Comparison of ENCODE assay signal across 19 cellular contexts in the genomic region with DNA sequence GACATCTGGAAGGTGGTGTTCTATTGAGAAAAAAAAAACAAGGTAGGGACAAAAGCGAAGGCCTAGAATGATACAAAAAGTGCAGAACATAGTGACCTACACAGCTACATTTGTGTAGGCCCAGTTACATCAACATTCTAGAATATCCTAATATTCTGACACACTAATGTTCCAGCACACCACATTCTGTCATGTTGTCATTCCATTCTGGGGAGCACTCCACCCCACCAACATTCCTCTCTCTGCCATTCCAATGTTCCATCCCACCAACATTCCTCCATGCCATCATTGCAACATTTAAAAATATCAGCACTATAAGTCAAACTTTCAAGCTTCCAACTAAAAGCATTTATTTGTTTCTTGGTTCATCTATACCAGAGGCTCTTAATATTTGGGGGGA. TPM values are rescaled to one million over a fixed set of nuclear protein-coding genes. Genes with fewer than 3 reads are reported as not detected.
DNase-seq lines count a peak whose midpoint lies in the region; ATAC-seq and TF ChIP-seq lines count a peak whose summit lies in the region.
"Had no signal": no experiment of that assay in that cellular context is flagged by ENCODE, and none has a peak within 500 bp of the region (broad histone marks: within the 10 kb centered on the region; RNA-seq: fewer than 3 reads in every experiment).

No MANE protein-coding gene starts in this region.

- no peak for ATAC-seq in GM18498 (IDR thresholded peaks at IDR 0.05; ENCODE audit: unreplicated experiment)
- ATAC-seq: stimulated activated naive B cell treated with anti-CD40 and anti-IgM and Interleukin-4, amounts not matched to agents 10 μg/mL and 1 μg/mL and 100 μg/mL, for 72 hours had no signal

- DNase-seq in HCEC 1CT (peak; percentile 4), amniotic stem cell (lab: John Stamatoyannopoulos, UW) (peak; percentile 26), foreskin fibroblast (peak; percentile 34 to 60), inferior parietal cortex (ENCODE audit: extremely low spot score) (no peak), mucosa of gallbladder (ENCODE audit: low spot score) (no peak), NCI-H748 treated with DMSO at 0.1 percent for 48 hours (lab: John Stamatoyannopoulos, UW) (no peak)
- DNase-seq: activated CD4-positive, alpha-beta T cell treated with anti-CD3 and anti-CD28 coated beads for 48 hours; activated naive CD4-positive, alpha-beta T cell; DMS79; foreskin melanocyte; NCI-H187; NCI-H446 treated with DMSO at 0.1 percent for 48 hours; SIG-M5; stimulated activated naive B cell treated with anti-CD40 and anti-IgM and Interleukin-4, amounts not matched to agents 10 μg/mL and 1 μg/mL and 100 μg/mL, for 72 hours; upper lobe of left lung had no signal

- H3K4me3 ChIP-seq in foreskin fibroblast (ENCODE audit: low read depth in 1 of 2, low read length in 2 of 2), result no peak overlapping the region
- H3K4me3 ChIP-seq in skeletal muscle satellite cell (ENCODE audit: low read length), result no peak overlapping the region
- H3K4me3 ChIP-seq: upper lobe of left lung had no signal

- no peaks in the 10 kb centered on the region for H3K27me3 ChIP-seq in skeletal muscle satellite cell (ENCODE audit: control insufficient read depth, insufficient read depth, low read length)
- H3K27me3 ChIP-seq: upper lobe of left lung had no signal

- H3K9ac ChIP-seq in skeletal muscle satellite cell (ENCODE audit: low read depth, low read length), result peak overlapping the region; percentile 39
- H3K9ac ChIP-seq: parathyroid adenoma had no signal

- peak overlapping the region; percentile 18 for H3K4me2 ChIP-seq in skeletal muscle satellite cell (ENCODE audit: low read length)

- H3K9me3 ChIP-seq in skeletal muscle satellite cell (replicated peaks; ENCODE audit: low read length), result no peaks in the 10 kb centered on the region
- H3K9me3 ChIP-seq: upper lobe of left lung had no signal

- TF ChIP-seq CTCF in foreskin fibroblast (IDR thresholded peaks at IDR 0.05; ENCODE audit: low read depth, low read length), result no peak

- no peaks in the 10 kb centered on the region for H3K36me3 ChIP-seq in skeletal muscle satellite cell (ENCODE audit: insufficient read depth, low read length)
- H3K36me3 ChIP-seq: upper lobe of left lung had no signal

- H3K4me1 ChIP-seq in skeletal muscle satellite cell (ENCODE audit: control insufficient read depth, insufficient read depth, low read length), result peaks cover 31% of the 10 kb centered on the region
- H3K4me1 ChIP-seq: parathyroid adenoma, upper lobe of left lung had no signal

RNA-seq across cellular contexts. Expression of gene COA7, which starts 28.5 kb away (rescaled TPM):
- total RNA-seq in skeletal muscle satellite cell (2012; rRNA removed), result 17.5 and 20.0 TPM in 2 replicates
- total RNA-seq in mucosa of gallbladder, result 13.7 TPM

RNA-seq across cellular contexts. Expression of gene SHISAL2A, which starts 36.7 kb away (rescaled TPM):
- total RNA-seq in skeletal muscle satellite cell (2012; rRNA removed), result not detected in 2 replicates
- 3.2 TPM for total RNA-seq in mucosa of gallbladder
- total RNA-seq: HT1080 had no signal

RNA-seq across cellular contexts. Expression of gene ZYG11B, which starts 56.6 kb away (rescaled TPM):
- 32.5 and 32.7 TPM in 2 replicates for total RNA-seq in skeletal muscle satellite cell (2012; rRNA removed)
- total RNA-seq in mucosa of gallbladder, result 38.7 TPM

Comparison
In these comparisons a context has a peak if more than half of its experiments do, and no peak if none do; other contexts are left out.
1. DNase-seq: peak in HCEC 1CT (single experiment), amniotic stem cell (single experiment) and foreskin fibroblast (2 of 2); none in inferior parietal cortex (single experiment), mucosa of gallbladder (single experiment) and NCI-H748 treated with DMSO at 0.1 percent for 48 hours (single experiment).